9 cellular contexts compared by ENCODE assay signal in the genomic region with DNA sequence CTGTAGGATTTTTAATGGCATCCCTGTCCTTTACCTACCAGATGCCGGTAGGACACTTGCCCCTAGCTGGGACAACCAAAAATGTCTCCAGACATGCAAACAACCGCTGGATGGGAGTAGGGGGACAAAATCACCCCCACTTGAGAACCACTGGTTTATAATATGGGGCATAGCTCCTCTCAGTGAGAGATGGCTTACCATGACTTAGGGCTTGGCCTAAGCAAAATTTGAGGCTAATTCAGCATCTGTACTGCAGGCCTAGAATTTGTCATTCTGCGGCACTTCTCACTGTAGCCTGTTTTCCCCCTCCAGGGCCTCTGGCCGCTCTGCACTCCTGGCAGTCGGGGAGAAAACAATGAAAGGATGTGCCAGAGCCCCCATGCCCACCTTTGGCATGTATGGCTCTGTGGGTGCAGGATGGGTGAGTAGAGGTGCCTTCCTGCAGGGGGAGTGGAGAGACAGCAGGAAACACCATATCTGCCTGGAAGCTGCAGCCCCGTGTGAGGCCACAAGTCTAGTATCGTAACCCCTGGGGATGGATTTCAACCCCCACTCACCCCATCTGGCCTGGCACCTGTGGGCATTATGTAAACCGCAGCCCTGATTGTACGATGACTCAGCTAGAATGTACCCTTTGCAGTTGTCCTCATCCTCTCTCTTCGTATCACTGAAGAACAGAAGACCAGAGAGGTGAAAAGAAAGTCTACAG.
DNase-seq lines count a peak whose midpoint lies in the region; ATAC-seq, FAIRE-seq and TF ChIP-seq lines count a peak whose summit lies in the region.
"Had no signal": no experiment of that assay in that cellular context is flagged by ENCODE, and none has a peak within 500 bp of the region (broad histone marks: within the 10 kb centered on the region; RNA-seq: fewer than 3 reads in every experiment).

No MANE protein-coding gene starts in this region.

- no peak overlapping the region for H3K23ac ChIP-seq in H1 (ENCODE audit: insufficient read length)

- H4K91ac ChIP-seq in H1 (replicated peaks; ENCODE audit: insufficient read length, low read length): no peak overlapping the region

- 0 out of 2 replicates have a peak, but pooled peaks cover 2% of the 10 kb centered on the region for H3K23me2 ChIP-seq in H1 (ENCODE audit: low read depth, low read length)

- no peaks in the 10 kb centered on the region for H3K79me2 ChIP-seq in H1 (ENCODE audit: control insufficient read depth in 1 of 2, insufficient read depth in 2 of 2, low read length in 2 of 2)

- ATAC-seq in GM21447 (IDR thresholded peaks at IDR 0.05; ENCODE audit: unreplicated experiment) (peak; percentile 65), heart right ventricle (no peak), aorta (ENCODE audit: low FRiP score) (no peak)
- no peak for ATAC-seq in activated T-cell treated with anti-CD3 and anti-CD28 coated beads, Interleukin-2, amount 50 U/mL, for 72 hours (replicated peaks in 1 of 2)

- no peaks in the 10 kb centered on the region for H3K27me3 Mint-ChIP-seq in activated T-cell treated with anti-CD3 and anti-CD28 coated beads, Interleukin-2, amount 50 U/mL, for 72 hours (ENCODE audit: low read depth)

- no peaks in the 10 kb centered on the region for H3K36me3 Mint-ChIP-seq in activated T-cell treated with anti-CD3 and anti-CD28 coated beads, Interleukin-2, amount 50 U/mL, for 72 hours (ENCODE audit: insufficient read depth in 2 of 2)

- H3K4ac ChIP-seq in H1 (replicated peaks; ENCODE audit: insufficient read length, low read depth, low read length): no peak overlapping the region

- H3K4me1 ChIP-seq in H1 (replicated peaks in 1 of 4; ENCODE audit: control insufficient read depth in 3 of 4, insufficient read depth in 4 of 4, low read length in 3 of 4): peaks cover 0 to 8% (median 3%) of the 10 kb centered on the region in 4 experiments; a peak in 4 of 7 replicates
- H3K4me1 ChIP-seq in heart right ventricle: peaks cover 0 to 5% (median 0%) of the 10 kb centered on the region in 9 donors
- H3K4me1 ChIP-seq in aorta (ENCODE audit: control insufficient read depth in 1 of 2, insufficient read depth in 2 of 2, low read length in 2 of 2): no peaks in the 10 kb centered on the region

- H3K14ac ChIP-seq in H1 (ENCODE audit: insufficient read length): no peak overlapping the region

- H3K4me3 Mint-ChIP-seq in activated T-cell treated with anti-CD3 and anti-CD28 coated beads, Interleukin-2, amount 50 U/mL, for 72 hours: no peak overlapping the region
- H3K4me3 Mint-ChIP-seq: T-helper 1 cell treated with Interleukin-12 subunit alpha and Interleukin-12 subunit beta and Interleukin-4 antibody, amounts not matched to agents 30 μg/mL and 1 μg/mL, for 36 hours had no signal

- H2BK20ac ChIP-seq in H1 (ENCODE audit: low read length): no peak overlapping the region

- no peaks in the 10 kb centered on the region for H4K20me1 ChIP-seq in H1 (replicated peaks in 1 of 2; ENCODE audit: control insufficient read depth in 1 of 2, insufficient read depth in 2 of 2, low read length in 2 of 2)

- H3K9ac ChIP-seq in H1 (replicated peaks in 1 of 4; ENCODE audit: extremely low read depth in 1 of 4, low read depth in 3 of 4, low read length in 3 of 4): no peak overlapping the region

- peak overlapping the region; percentile 32 for H3K18ac ChIP-seq in H1 (ENCODE audit: extremely low read depth, low read length)

- H3K56ac ChIP-seq in H1 (replicated peaks; ENCODE audit: insufficient read length, low read depth, low read length): no peak overlapping the region

- no peaks in the 10 kb centered on the region for H3K4me1 Mint-ChIP-seq in activated T-cell treated with anti-CD3 and anti-CD28 coated beads, Interleukin-2, amount 50 U/mL, for 72 hours (ENCODE audit: low read depth)

- no peak overlapping the region for H4K5ac ChIP-seq in H1 (ENCODE audit: insufficient read length, low read depth, low read length)

- TF ChIP-seq POLR2A in H1 (IDR thresholded peaks at IDR 0.05; ENCODE audit: control extremely low read depth in 1 of 2, low read depth in 2 of 2, low read length in 2 of 2): no peak

- H2AFZ ChIP-seq in H1 (ENCODE audit: low read length): no peak overlapping the region

- TF ChIP-seq CTCF in GM12864 (IDR thresholded peaks at IDR 0.05; ENCODE audit: low read depth, low read length, missing control alignments) (peak; percentile 53), H1 (IDR thresholded peaks at IDR 0.05; ENCODE audit: control extremely low read depth in 1 of 3, insufficient read depth in 1 of 3, low read depth in 1 of 3, low read length in 3 of 3) (peak; percentile 38 to 43 (median 38)), heart right ventricle (IDR thresholded peaks at IDR 0.05) (no peak)

- FAIRE-seq in H1 (lab: Jason Lieb, UNC): no peak

- H3K9me3 ChIP-seq in H1 (ENCODE audit: insufficient read depth in 2 of 2, low read depth in 1 of 2, low read length in 1 of 2) (no peaks in the 10 kb centered on the region), heart right ventricle (no peaks in the 10 kb centered on the region), aorta (ENCODE audit: control insufficient read depth, low read length) (no peaks in the 10 kb centered on the region)

- H3K27ac Mint-ChIP-seq in activated T-cell treated with anti-CD3 and anti-CD28 coated beads, Interleukin-2, amount 50 U/mL, for 72 hours: no peak overlapping the region
- H3K27ac Mint-ChIP-seq: T-helper 1 cell treated with Interleukin-12 subunit alpha and Interleukin-12 subunit beta and Interleukin-4 antibody, amounts not matched to agents 30 μg/mL and 1 μg/mL, for 36 hours had no signal

- POLR2A ChIA-PET in H1 (lab: Charles Lee; ENCODE audit: partially characterized antibody): no interaction called here

- no peak overlapping the region for H2BK5ac ChIP-seq in H1 (ENCODE audit: low read depth, low read length)

- H3K4me3 ChIP-seq in GM12864 (ENCODE audit: low read depth, low read length) (no peak overlapping the region), H1 (ENCODE audit: extremely low read depth in 1 of 4, insufficient read depth in 2 of 4, low read depth in 3 of 4, low read length in 4 of 4) (no peak overlapping the region), heart right ventricle (no peak overlapping the region), aorta (ENCODE audit: low read length in 2 of 2) (no peak overlapping the region)

- peaks cover 0 to 7% of the 10 kb centered on the region in 2 donors for H3K9me3 Mint-ChIP-seq in activated T-cell treated with anti-CD3 and anti-CD28 coated beads, Interleukin-2, amount 50 U/mL, for 72 hours
- H3K9me3 Mint-ChIP-seq: T-helper 1 cell treated with Interleukin-12 subunit alpha and Interleukin-12 subunit beta and Interleukin-4 antibody, amounts not matched to agents 30 μg/mL and 1 μg/mL, for 36 hours had no signal

- TF ChIP-seq EP300 in Ishikawa (IDR thresholded peaks at IDR 0.05; ENCODE audit: borderline replicate concordance) (peak; percentile 24; the same call in 1 of the 2 replicates), H1 (IDR thresholded peaks at IDR 0.05; ENCODE audit: borderline replicate concordance in 1 of 2, low read depth in 2 of 2, low read length in 2 of 2) (no peak)

- WGBS in H1 (ENCODE audit: extremely low coverage in 1 of 2, insufficient coverage in 1 of 2, insufficient read length in 1 of 2, insufficient replicate concordance in 2 of 2, low coverage in 1 of 2, low lambda C conversion rate in 2 of 2, missing lambda C conversion rate in 1 of 2), 2 experiments: 86% methylated on average over 10 of the region's 10 CpGs; no CpG with 5 or more reads in 1 of the 2 experiments
- 78 to 79% methylated on average over 10 of the region's 10 CpGs for WGBS in heart right ventricle, 2 donors
- WGBS in aorta, 2 donors: 86 to 89% methylated on average over 10 of the region's 10 CpGs

- H2BK120ac ChIP-seq in H1 (replicated peaks; ENCODE audit: low read depth, low read length): no peak overlapping the region

- H2BK15ac ChIP-seq in H1 (ENCODE audit: low read length): no peak overlapping the region

- intact Hi-C loops in heart right ventricle (cut with DNase I): no loop called here
- intact Hi-C loops in aorta (cut with DNase I): no loop called here

- H3K79me1 ChIP-seq in H1 (ENCODE audit: low read depth, low read length): no peaks in the 10 kb centered on the region

- H3K27me3 ChIP-seq in H1 (replicated peaks in 1 of 4; ENCODE audit: control insufficient read depth in 3 of 4, extremely low read depth in 1 of 4, insufficient read depth in 3 of 4, low read length in 3 of 4) (peaks cover 0 to 7% (median 1%) of the 10 kb centered on the region in 4 experiments; a peak in 2 of 7 replicates), heart right ventricle (peaks cover 0 to 11% (median 0%) of the 10 kb centered on the region in 7 donors), aorta (ENCODE audit: control insufficient read depth in 1 of 2, insufficient read depth in 2 of 2, low read length in 1 of 2) (no peaks in the 10 kb centered on the region)

- CTCF ChIA-PET in H1 (lab: Charles Lee; ENCODE audit: partially characterized antibody): interaction anchor here (0.8 to 1.7 kb wide), 6 partner anchors 9 to 131 kb away, joined by 3 to 6 read pairs (median 4); no protein-coding TSS in a partner anchor

- H3K27ac ChIP-seq in H1 (ENCODE audit: low read depth, low read length) (no peak overlapping the region), heart right ventricle (no peak overlapping the region), aorta (ENCODE audit: low read depth in 1 of 2, low read length in 2 of 2) (no peak overlapping the region)

- no peak overlapping the region; the same call in 1 of the 2 replicates for H2AK5ac ChIP-seq in H1 (ENCODE audit: low read depth, low read length)

- H3K36me3 ChIP-seq in H1 (ENCODE audit: control insufficient read depth in 2 of 4, insufficient read depth in 4 of 4, low read length in 3 of 4): no peaks in the 10 kb centered on the region
- no peaks in the 10 kb centered on the region for H3K36me3 ChIP-seq in heart right ventricle
- H3K36me3 ChIP-seq in aorta (ENCODE audit: control insufficient read depth in 1 of 2, insufficient read depth in 2 of 2, low read length in 1 of 2): no peaks in the 10 kb centered on the region

- H4K8ac ChIP-seq in H1 (ENCODE audit: extremely low read depth, insufficient read depth, low read length): no peak overlapping the region; the same call in 1 of the 2 replicates

- H2BK12ac ChIP-seq in H1 (ENCODE audit: low read depth, low read length): no peak overlapping the region

- TF ChIP-seq RAD21 in Ishikawa (IDR thresholded peaks at IDR 0.05; ENCODE audit: low read depth) (peak; percentile 21; the same call in 1 of the 2 replicates), H1 (IDR thresholded peaks at IDR 0.05 in 1 of 2, conservative IDR thresholded peaks at IDR 0.05 in 1 of 2; ENCODE audit: low read depth in 2 of 2, low read length in 2 of 2) (peak; percentile 38 to 44)

- no peak for DNase-seq in GM12864 (ENCODE audit: low read depth)
- DNase-seq in H1 (ENCODE audit: low read depth in 1 of 2, low spot score in 2 of 2): no peak
- DNase-seq in heart right ventricle: no peak
- DNase-seq in aorta: no peak
- DNase-seq in activated T-cell treated with anti-CD3 and anti-CD28 coated beads, Interleukin-2, amount 50 U/mL, for 72 hours: no peak
- DNase-seq in HuH-7.5 (ENCODE audit: low spot score): no peak

- H3K4me2 ChIP-seq in H1 (ENCODE audit: insufficient read depth in 1 of 2, low read depth in 2 of 2, low read length in 2 of 2): no peak overlapping the region

TF ChIP-seq in Ishikawa, 13 proteins besides CTCF, POLR2A, EP300 and RAD21 (continues in another document):
- no peak for TF ChIP-seq CREB1 (IDR thresholded peaks at IDR 0.05; ENCODE audit: low read depth)

Comparison
In these comparisons a context has a peak if more than half of its experiments do, and no peak if none do; other contexts are left out.
1. CTCF ChIP-seq: peak in GM12864 (single experiment) and H1 (3 of 3); none in heart right ventricle (0 of 9).